Comparison of ENCODE assay signal across 11 cellular contexts in the genomic region with DNA sequence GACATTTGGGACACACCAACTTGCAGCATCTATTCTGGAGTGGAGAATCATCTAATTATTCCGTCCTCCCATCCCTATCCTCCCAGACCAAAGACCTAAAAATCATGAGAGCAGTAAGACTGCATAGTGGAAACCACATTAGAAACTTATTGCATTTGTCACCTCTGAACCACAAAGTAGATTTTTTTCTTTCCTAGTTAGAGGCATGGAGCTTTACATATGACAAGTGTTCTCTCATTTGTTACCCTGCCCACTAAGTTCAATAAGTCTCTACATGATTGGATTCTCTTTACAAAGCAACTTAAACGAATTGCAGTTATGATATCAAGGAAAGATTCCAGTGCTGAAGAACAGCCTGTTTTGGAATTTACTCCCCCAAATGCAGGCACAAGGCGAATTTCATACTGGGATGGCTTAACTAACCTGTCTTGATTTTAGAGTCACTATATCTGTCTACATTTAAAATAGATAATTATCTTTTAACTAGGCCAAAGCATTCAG.
"Had no signal": no experiment of that assay in that cellular context is flagged by ENCODE, and none has a peak within 500 bp of the region (broad histone marks: within the 10 kb centered on the region; RNA-seq: fewer than 3 reads in every experiment).

No MANE protein-coding gene starts in this region.

- DNase-seq: activated B cell treated with CpG ODN at 0.5 μM for 24 hours; activated CD4-positive, alpha-beta T cell treated with anti-CD3 and anti-CD28 coated beads, Interleukin-2, amount 50 U/mL, for 4 hours; cortex of kidney; stimulated activated CD4-positive, alpha-beta T cell treated with anti-CD3 and anti-CD28 coated beads, Interleukin-4, amount 100 ng/mL, for 24 hours; thyroid gland; uterus had no signal

- H3K9me3 Mint-ChIP-seq: activated B cell treated with CpG ODN at 0.5 μM for 24 hours had no signal

- H3K36me3 ChIP-seq: adrenal gland, pancreas, thyroid gland, uterus had no signal

- H3K4me3 Mint-ChIP-seq: activated B cell treated with CpG ODN at 0.5 μM for 24 hours had no signal

- H3K27ac Mint-ChIP-seq: activated B cell treated with CpG ODN at 0.5 μM for 24 hours had no signal

- H3K27me3 Mint-ChIP-seq: activated B cell treated with CpG ODN at 0.5 μM for 24 hours had no signal

- H3K9me3 ChIP-seq: adrenal gland, pancreas, thyroid gland, uterus had no signal

- H3K27ac ChIP-seq: adrenal gland, epithelial cell of prostate, gastroesophageal sphincter, pancreas, thyroid gland, uterus had no signal

- ATAC-seq: gastroesophageal sphincter, pancreas, SK-N-SH treated with all-trans-retinoic acid at 6 μM for 48 hours had no signal

- H3K4me1 Mint-ChIP-seq: activated B cell treated with CpG ODN at 0.5 μM for 24 hours had no signal
